ENCODE assay signal across 21 cellular contexts in genomic region chr2:69250981-69251380, GRCh38.
"Had no signal": no experiment of that assay in that cellular context is flagged by ENCODE, and none has a peak within 500 bp of the region (broad histone marks: within the 10 kb centered on the region; RNA-seq: fewer than 3 reads in every experiment).

No MANE protein-coding gene starts in this region.

- ATAC-seq: activated naive CD4-positive, alpha-beta T cell treated with anti-CD3 and anti-CD28 coated beads, Interleukin-2, amount 50 U/mL, for 72 hours; activated T-helper 17 cell treated with anti-CD3 and anti-CD28 coated beads, Interleukin-2, amount 50 U/mL, for 72 hours; left ventricle myocardium superior; stimulated activated naive CD8-positive, alpha-beta T cell treated with anti-CD3 and anti-CD28 coated beads, Interleukin-15, Interleukin-2, amounts not matched to agents 100 U/mL and 50 U/mL, for 24 hours; WTC11 had no signal

- H3K4me3 ChIP-seq: sigmoid colon, tibial artery had no signal

- H3K9me3 ChIP-seq: sigmoid colon, tibial artery had no signal

- H3K27ac Mint-ChIP-seq: activated naive CD4-positive, alpha-beta T cell treated with anti-CD3 and anti-CD28 coated beads, Interleukin-2, amount 50 U/mL, for 72 hours; activated T-cell treated with anti-CD3 and anti-CD28 coated beads, Interleukin-2, amount 50 U/mL, for 24 hours; activated T-helper 17 cell treated with anti-CD3 and anti-CD28 coated beads, Interleukin-2, amount 50 U/mL, for 72 hours; naive B cell; WTC11 had no signal

- H3K27me3 ChIP-seq: sigmoid colon, tibial artery had no signal

- H3K9me3 Mint-ChIP-seq: activated naive CD4-positive, alpha-beta T cell treated with anti-CD3 and anti-CD28 coated beads, Interleukin-2, amount 50 U/mL, for 72 hours; activated T-cell treated with anti-CD3 and anti-CD28 coated beads, Interleukin-2, amount 50 U/mL, for 24 hours; activated T-helper 17 cell treated with anti-CD3 and anti-CD28 coated beads, Interleukin-2, amount 50 U/mL, for 72 hours; WTC11 had no signal

- H3K4me3 Mint-ChIP-seq: activated T-cell treated with anti-CD3 and anti-CD28 coated beads, Interleukin-2, amount 50 U/mL, for 24 hours; activated T-helper 17 cell treated with anti-CD3 and anti-CD28 coated beads, Interleukin-2, amount 50 U/mL, for 72 hours; brain; naive B cell; WTC11 had no signal

- H3K4me1 Mint-ChIP-seq: activated T-helper 17 cell treated with anti-CD3 and anti-CD28 coated beads, Interleukin-2, amount 50 U/mL, for 72 hours; naive B cell; WTC11 had no signal

- H3K36me3 Mint-ChIP-seq: activated naive CD4-positive, alpha-beta T cell treated with anti-CD3 and anti-CD28 coated beads, Interleukin-2, amount 50 U/mL, for 72 hours; naive B cell had no signal

- DNase-seq: activated CD4-positive, alpha-beta T cell treated with anti-CD3 and anti-CD28 coated beads, Interleukin-2, amount 50 U/mL, for 4 hours; activated CD8-positive, alpha-beta memory T cell treated with anti-CD3 and anti-CD28 coated beads for 24 hours; activated CD8-positive, alpha-beta memory T cell treated with anti-CD3 and anti-CD28 coated beads, Interleukin-2, amount 50 U/mL, for 4 hours; activated T-cell treated with anti-CD3 and anti-CD28 coated beads, Interleukin-2, amount 50 U/mL, for 24 hours; aorta; glutamatergic neuron; hippocampal formation; left ventricle myocardium superior; mammary epithelial cell; naive B cell; nucleus accumbens; posterior cingulate gyrus; sigmoid colon; stimulated activated CD4-positive, alpha-beta T cell treated with anti-CD3 and anti-CD28 coated beads, Interleukin-4, amount 100 ng/mL, for 4 hours; stimulated activated naive CD8-positive, alpha-beta T cell treated with anti-CD3 and anti-CD28 coated beads, Interleukin-15, Interleukin-2, amounts not matched to agents 100 U/mL and 50 U/mL, for 24 hours; T-helper 1 cell; tibial artery had no signal
